ENCODE assay signal across 23 cellular contexts in genomic region chr17:39339272-39339671, GRCh38.
"Had no signal": no experiment of that assay in that cellular context is flagged by ENCODE, and none has a peak within 500 bp of the region (broad histone marks: within the 10 kb centered on the region; RNA-seq: fewer than 3 reads in every experiment).

No MANE protein-coding gene starts in this region.

- H3K4me1 Mint-ChIP-seq: activated CD4-positive, alpha-beta memory T cell treated with anti-CD3 and anti-CD28 coated beads, Interleukin-2, amount 10 ng/mL, durations not matched to agents 7 days and 5 days; activated CD8-positive, alpha-beta memory T cell treated with anti-CD3 and anti-CD28 coated beads, Interleukin-2, amount 10 ng/mL, durations not matched to agents 7 days and 5 days had no signal

- H3K27me3 Mint-ChIP-seq: activated CD4-positive, alpha-beta memory T cell treated with anti-CD3 and anti-CD28 coated beads, Interleukin-2, amount 10 ng/mL, durations not matched to agents 7 days and 5 days; activated CD8-positive, alpha-beta memory T cell treated with anti-CD3 and anti-CD28 coated beads, Interleukin-2, amount 10 ng/mL, durations not matched to agents 7 days and 5 days had no signal

- FAIRE-seq: colon, urothelium cell line had no signal

- H3K36me3 ChIP-seq: brain microvascular endothelial cell, gastrocnemius medialis, thyroid gland had no signal

- H2AFZ ChIP-seq: parathyroid adenoma had no signal

- ATAC-seq: activated CD8-positive, alpha-beta memory T cell treated with anti-CD3 and anti-CD28 coated beads, Interleukin-2, amount 10 ng/mL, durations not matched to agents 7 days and 5 days; gastrocnemius medialis; lower lobe of right lung had no signal

- H3K27me3 ChIP-seq: brain microvascular endothelial cell, gastrocnemius medialis, heart right ventricle, thyroid gland had no signal

- H3K4me3 ChIP-seq: gastrocnemius medialis, heart right ventricle, lower lobe of right lung, thyroid gland had no signal

- H3K9me3 ChIP-seq: gastrocnemius medialis, heart right ventricle, lower lobe of right lung, thyroid gland had no signal

- DNase-seq: activated CD4-positive, alpha-beta memory T cell treated with anti-CD3 and anti-CD28 coated beads, Interleukin-2, amount 10 ng/mL, durations not matched to agents 7 days and 5 days; activated CD4-positive, alpha-beta T cell treated with anti-CD3 and anti-CD28 coated beads for 48 hours; activated CD4-positive, CD25-positive, alpha-beta regulatory T cell; activated CD8-positive, alpha-beta memory T cell treated with anti-CD3 and anti-CD28 coated beads, Interleukin-2, amount 10 ng/mL, durations not matched to agents 7 days and 5 days; activated naive CD4-positive, alpha-beta T cell treated with Interleukin-2 at 50 U/mL for 16 hours; aorta; brain microvascular endothelial cell; central memory CD4-positive, alpha-beta T cell; gastrocnemius medialis; heart right ventricle; immature natural killer cell; kidney glomerular epithelial cell; lower lobe of right lung; stimulated activated CD8-positive, alpha-beta memory T cell treated with anti-CD3 and anti-CD28 coated beads, Interleukin-4, amount 100 ng/mL, for 48 hours; stimulated activated naive CD4-positive, alpha-beta T cell; SW 1271; thyroid gland had no signal

- H3K4me3 Mint-ChIP-seq: activated CD4-positive, alpha-beta memory T cell treated with anti-CD3 and anti-CD28 coated beads, Interleukin-2, amount 10 ng/mL, durations not matched to agents 7 days and 5 days; activated CD8-positive, alpha-beta memory T cell treated with anti-CD3 and anti-CD28 coated beads, Interleukin-2, amount 10 ng/mL, durations not matched to agents 7 days and 5 days; immature natural killer cell; mesothelial cell of epicardium; nephron; T-helper 2 cell treated with Interferon-gamma antibody and Interleukin-4, amounts not matched to agents 5 μg/mL and 100 μg/mL, for 36 hours had no signal

- H3K9me3 Mint-ChIP-seq: activated CD4-positive, alpha-beta memory T cell treated with anti-CD3 and anti-CD28 coated beads, Interleukin-2, amount 10 ng/mL, durations not matched to agents 7 days and 5 days; immature natural killer cell; T-helper 2 cell treated with Interferon-gamma antibody and Interleukin-4, amounts not matched to agents 5 μg/mL and 100 μg/mL, for 36 hours had no signal

- H3K27ac Mint-ChIP-seq: activated CD4-positive, alpha-beta memory T cell treated with anti-CD3 and anti-CD28 coated beads, Interleukin-2, amount 10 ng/mL, durations not matched to agents 7 days and 5 days; activated CD8-positive, alpha-beta memory T cell treated with anti-CD3 and anti-CD28 coated beads, Interleukin-2, amount 10 ng/mL, durations not matched to agents 7 days and 5 days; immature natural killer cell; mesothelial cell of epicardium; nephron; T-helper 2 cell treated with Interferon-gamma antibody and Interleukin-4, amounts not matched to agents 5 μg/mL and 100 μg/mL, for 36 hours had no signal

- H3K4me1 ChIP-seq: parathyroid adenoma had no signal

- H3K9ac ChIP-seq: parathyroid adenoma had no signal

- H3K27ac ChIP-seq: brain microvascular endothelial cell, gastrocnemius medialis, lower lobe of right lung, parathyroid adenoma, thyroid gland had no signal
